ENCODE assay signal across 20 cellular contexts in genomic region chr13:66264976-66265375, GRCh38.
DNase-seq lines count a peak whose midpoint lies in the region; ATAC-seq, FAIRE-seq and TF ChIP-seq lines count a peak whose summit lies in the region.
"Had no signal": no experiment of that assay in that cellular context is flagged by ENCODE, and none has a peak within 500 bp of the region (broad histone marks: within the 10 kb centered on the region; RNA-seq: fewer than 3 reads in every experiment).

No MANE protein-coding gene starts in this region.

- H3K27ac ChIP-seq in PC-9 (no peak overlapping the region), heart left ventricle (no peak overlapping the region)
- H3K27ac ChIP-seq: esophagus muscularis mucosa, lower lobe of right lung had no signal

- intact Hi-C loops in PC-9 (cut with micrococcal nuclease; ENCODE audit: unreplicated experiment): no loop called here
- intact Hi-C loops in heart left ventricle (cut with DNase I): no loop called here

- DNase-seq in HAP-1 (ENCODE audit: low spot score in 2 of 2) (peak; percentile 43 to 76), cerebellar cortex (ENCODE audit: low spot score) (peak; percentile 52), kidney glomerular epithelial cell (lab: John Stamatoyannopoulos, UW) (peak; percentile 89), retina (peak; percentile 49), PC-9 (no peak), urothelium cell line (ENCODE audit: low spot score) (no peak), heart left ventricle (no peak)
- DNase-seq in stimulated activated CD4-positive, alpha-beta T cell treated with anti-CD3 and anti-CD28 coated beads, Interleukin-4, amount 100 ng/mL, for 24 hours: no peak
- DNase-seq: activated CD4-positive, CD25-positive, alpha-beta regulatory T cell; CD4-positive, CD25-positive, alpha-beta regulatory T cell; DMS153; H9; lower lobe of right lung; NCI-H1436; NCI-H226; stimulated activated CD4-positive, alpha-beta T cell treated with anti-CD3 and anti-CD28 coated beads, Interleukin-4, amount 100 ng/mL, for 1 hour; T-helper 9 cell had no signal

- ATAC-seq in heart left ventricle: no peak
- ATAC-seq: lower lobe of right lung had no signal

- in situ Hi-C loops in HAP-1 (cut with MboI; ENCODE audit: low sequenced_read_pairs): no loop called here

- H3K9me3 ChIP-seq in HAP-1: no peaks in the 10 kb centered on the region; the same call in 1 of the 2 replicates
- H3K9me3 ChIP-seq in PC-9 (ENCODE audit: insufficient read depth, low read depth): no peaks in the 10 kb centered on the region
- peaks cover 0 to 3% (median 0%) of the 10 kb centered on the region in 12 donors for H3K9me3 ChIP-seq in heart left ventricle
- H3K9me3 ChIP-seq: esophagus muscularis mucosa, lower lobe of right lung had no signal

- no peaks in the 10 kb centered on the region for H3K36me3 ChIP-seq in HAP-1 (replicated peaks)
- no peaks in the 10 kb centered on the region for H3K36me3 ChIP-seq in PC-9 (ENCODE audit: low read depth)
- no peaks in the 10 kb centered on the region for H3K36me3 ChIP-seq in heart left ventricle
- H3K36me3 ChIP-seq: esophagus muscularis mucosa, lower lobe of right lung had no signal

- H3K27me3 ChIP-seq in HAP-1 (ENCODE audit: low read depth) (no peaks in the 10 kb centered on the region), PC-9 (ENCODE audit: insufficient read depth, low read depth) (no peaks in the 10 kb centered on the region), heart left ventricle (no peaks in the 10 kb centered on the region)
- H3K27me3 ChIP-seq: esophagus muscularis mucosa had no signal

- no peak overlapping the region for H3K4me3 ChIP-seq in HAP-1
- no peak overlapping the region for H3K4me3 ChIP-seq in PC-9
- H3K4me3 ChIP-seq in heart left ventricle: no peak overlapping the region
- H3K4me3 ChIP-seq: esophagus muscularis mucosa, lower lobe of right lung, smooth muscle cell had no signal

- FAIRE-seq in urothelium cell line (lab: Jason Lieb, UNC): no peak
- FAIRE-seq: GM12892 had no signal

- H3K4me2 ChIP-seq in PC-9: no peak overlapping the region
- H3K4me2 ChIP-seq: smooth muscle cell had no signal

- H2AFZ ChIP-seq in PC-9: no peak overlapping the region

- H4K20me1 ChIP-seq in PC-9 (ENCODE audit: insufficient read depth): no peaks in the 10 kb centered on the region

- POLR2A ChIA-PET in PC-9 (lab: Charles Lee; ENCODE audit: unreplicated experiment): no interaction called here

- no peaks in the 10 kb centered on the region for H3F3A ChIP-seq in PC-9 (ENCODE audit: insufficient read depth, low read depth)

- BruUV-seq in PC-9 (replicated peaks; lab: Mats Ljungman, UMichigan): no TSS peak

- H3K9me2 ChIP-seq in PC-9 (ENCODE audit: insufficient read depth): no peaks in the 10 kb centered on the region

- no peak for TF ChIP-seq POLR2A in heart left ventricle (IDR thresholded peaks at IDR 0.05)

- 69 to 78% (median 73%) methylated on average over 6 of the region's 6 CpGs for WGBS in heart left ventricle, 4 donors

- no peak for TF ChIP-seq CTCF in PC-9 (conservative IDR thresholded peaks at IDR 0.05)
- no peak for TF ChIP-seq CTCF in heart left ventricle (IDR thresholded peaks at IDR 0.05)

- CTCF ChIA-PET in PC-9 (lab: Charles Lee): no interaction called here

- H3K79me2 ChIP-seq in PC-9 (ENCODE audit: low read depth): no peaks in the 10 kb centered on the region

- H3K4me1 ChIP-seq in HAP-1: peaks cover 14% of the 10 kb centered on the region
- no peaks in the 10 kb centered on the region for H3K4me1 ChIP-seq in PC-9 (replicated peaks; ENCODE audit: insufficient read depth)
- H3K4me1 ChIP-seq in heart left ventricle: no peaks in the 10 kb centered on the region
- H3K4me1 ChIP-seq: esophagus muscularis mucosa, lower lobe of right lung had no signal

Comparison
In these comparisons a context has a peak if more than half of its experiments do, and no peak if none do; other contexts are left out.
1. DNase-seq: peak in HAP-1 (2 of 2), cerebellar cortex (single experiment), kidney glomerular epithelial cell (single experiment) and retina (single experiment); none in stimulated activated CD4-positive, alpha-beta T cell treated with anti-CD3 and anti-CD28 coated beads, Interleukin-4, amount 100 ng/mL, for 24 hours (single experiment), PC-9 (0 of 2), urothelium cell line (single experiment) and heart left ventricle (0 of 5).